In genomic region chr17:34045990-34046389, GRCh38 we compare ENCODE assay signal across 28 cellular contexts.
"Had no signal": no experiment of that assay in that cellular context is flagged by ENCODE, and none has a peak within 500 bp of the region (broad histone marks: within the 10 kb centered on the region; RNA-seq: fewer than 3 reads in every experiment).

No MANE protein-coding gene starts in this region.

- H3K27me3 ChIP-seq: colonic mucosa, foreskin keratinocyte had no signal

- H3K27ac ChIP-seq: colonic mucosa, coronary artery, dorsolateral prefrontal cortex, epithelial cell of prostate, esophagus squamous epithelium, foreskin keratinocyte, gastrocnemius medialis, gastroesophageal sphincter, heart left ventricle, heart right ventricle had no signal

- FAIRE-seq: colon, endometrium, endothelial cell of umbilical vein, frontal cortex had no signal

- H3K36me3 ChIP-seq: colonic mucosa, esophagus squamous epithelium, gastrocnemius medialis, gastroesophageal sphincter, heart left ventricle, heart right ventricle had no signal

- H3K27ac Mint-ChIP-seq: dendritic cell treated with granulocyte-macrophage colony-stimulating factor and Interleukin-4, amounts not matched to agents 40 ng/mL and 50 ng/mL, for 4 days; effector memory CD8-positive, alpha-beta T cell; endodermal cell had no signal

- DNase-seq: colonic mucosa; cortex of kidney; dermis blood vessel endothelial cell; dorsolateral prefrontal cortex; effector CD4-positive, alpha-beta T cell; effector CD8-positive, alpha-beta T cell; effector memory CD4-positive, alpha-beta T cell; effector memory CD8-positive, alpha-beta T cell; endodermal cell; erythroblast; esophagus squamous epithelium; foreskin fibroblast; foreskin keratinocyte; foreskin melanocyte; gastrocnemius medialis; glutamatergic neuron; head of caudate nucleus; heart left ventricle; heart right ventricle had no signal

- H3K9me3 Mint-ChIP-seq: dendritic cell treated with granulocyte-macrophage colony-stimulating factor and Interleukin-4, amounts not matched to agents 40 ng/mL and 50 ng/mL, for 4 days; effector memory CD8-positive, alpha-beta T cell had no signal

- H3K4me3 Mint-ChIP-seq: dendritic cell treated with granulocyte-macrophage colony-stimulating factor and Interleukin-4, amounts not matched to agents 40 ng/mL and 50 ng/mL, for 4 days; effector memory CD8-positive, alpha-beta T cell; endodermal cell had no signal

- ATAC-seq: effector memory CD8-positive, alpha-beta T cell; esophagus mucosa; foreskin keratinocyte; gastrocnemius medialis; gastroesophageal sphincter; heart left ventricle; heart right ventricle had no signal

- H3K4me1 ChIP-seq: colonic mucosa, foreskin keratinocyte, gastrocnemius medialis, gastroesophageal sphincter, heart left ventricle, heart right ventricle had no signal

- H3K4me3 ChIP-seq: colonic mucosa, coronary artery, dorsolateral prefrontal cortex, esophagus squamous epithelium, gastrocnemius medialis, gastroesophageal sphincter, heart left ventricle, heart right ventricle had no signal

- H3K9me3 ChIP-seq: colonic mucosa had no signal
